Comparison of ENCODE assay signal across 8 cellular contexts in genomic region chr1:174999926-175000696, GRCh38. TPM values are rescaled to one million over a fixed set of nuclear protein-coding genes. Genes with fewer than 3 reads are reported as not detected.
DNase-seq lines count a peak whose midpoint lies in the region; ATAC-seq and TF ChIP-seq lines count a peak whose summit lies in the region.

CACYBP (plus strand) TSS chr1:174999947; CDS start chr1:175000181, 234 bp downstream.

- H3K4me2 ChIP-seq in MM.1S (ENCODE audit: low read depth, low read length): peak within 1 kb of the TSS; percentile 81

- H3K9ac ChIP-seq in MM.1S (ENCODE audit: low read length): peak within 1 kb of the TSS; percentile 96

- H3K27ac ChIP-seq in MM.1S (ENCODE audit: low read length): peak within 1 kb of the TSS; percentile 97
- peak within 1 kb of the TSS; percentile 91 to 97 for H3K27ac ChIP-seq in tibial artery

- H2AFZ ChIP-seq in MM.1S (ENCODE audit: low read length): peak within 1 kb of the TSS; percentile 76

- H3K27me3 ChIP-seq in MM.1S (replicated peaks; ENCODE audit: insufficient read depth, low read length): no peaks in the 10 kb centered on the region
- no peaks in the 10 kb centered on the region for H3K27me3 ChIP-seq in tibial artery

- ATAC-seq in GM21576 (IDR thresholded peaks at IDR 0.05; ENCODE audit: unreplicated experiment) (peak; percentile 3), HG02870 (IDR thresholded peaks at IDR 0.05; ENCODE audit: unreplicated experiment) (no peak)

- TF ChIP-seq CTCF in MM.1S (IDR thresholded peaks at IDR 0.05; ENCODE audit: low read length) (0 out of 2 replicates have a peak, but pooled peaks have one; percentile 3), tibial artery (IDR thresholded peaks at IDR 0.05) (no peak)

- H3F3A ChIP-seq in MM.1S (ENCODE audit: insufficient read depth, low read length): peaks cover 24% of the 10 kb centered on the region

- peaks cover 71% of the 10 kb centered on the region for H3K79me2 ChIP-seq in MM.1S (ENCODE audit: low read length)

- H3K9me3 ChIP-seq in MM.1S (replicated peaks; ENCODE audit: insufficient read depth, low read length) (no peaks in the 10 kb centered on the region), tibial artery (no peaks in the 10 kb centered on the region)

- no peaks in the 10 kb centered on the region for H3K9me2 ChIP-seq in MM.1S (replicated peaks; ENCODE audit: insufficient read depth, low read length)

- H3K36me3 ChIP-seq in MM.1S (replicated peaks; ENCODE audit: insufficient read depth, low read length): peaks cover 2% of the 10 kb centered on the region; the same call in 1 of the 2 replicates
- H3K36me3 ChIP-seq in tibial artery: no peaks in the 10 kb centered on the region

- peak within 1 kb of the TSS; percentile 95 for H3K4me3 ChIP-seq in MM.1S (ENCODE audit: low read length)
- H3K4me3 ChIP-seq in tibial artery: peak within 1 kb of the TSS; percentile 90 to 95

- intact Hi-C loops in tibial artery (cut with DNase I; ENCODE audit: low total_unique reads): no loop called here

- peaks cover 29% of the 10 kb centered on the region; the same call in 1 of the 2 replicates for H4K20me1 ChIP-seq in MM.1S (ENCODE audit: insufficient read depth, low read length)

- in situ Hi-C loops in endometrial microvascular endothelial cells (cut with HindIII; ENCODE audit: inconsistent ontology term, low pct_unique_long_range_greater_than_20kb, low sequenced_read_pairs): no loop called here

- DNase-seq in Daoy (ENCODE audit: low read depth) (no peak), MM.1S (peak; percentile 56), mucosa of gallbladder (ENCODE audit: low spot score) (peak; percentile 47), tibial artery (peak; percentile 43 to 79)
- DNase-seq in activated CD4-positive, CD25-positive, alpha-beta regulatory T cell treated with anti-CD3 and anti-CD28 coated beads, Interleukin-2, amount 50 U/mL, for 72 hours: peak; percentile 60

- H3K4me1 ChIP-seq in MM.1S (ENCODE audit: low read length) (peaks cover 31% of the 10 kb centered on the region), tibial artery (peaks cover 0 to 48% (median 16%) of the 10 kb centered on the region in 4 donors)

RNA-seq across cellular contexts. Expression of gene CACYBP, which starts in this region (rescaled TPM):
- 282 and 610 TPM in 2 replicates for total RNA-seq in Daoy (2014; rRNA removed; shearing (Covaris generic))
- total RNA-seq in endometrial microvascular endothelial cells (ENCODE audit: inconsistent ontology term) (201 TPM), mucosa of gallbladder (78.1 TPM)
